8 cellular contexts compared by ENCODE assay signal in genomic region chr9:70257991-70258691, GRCh38. TPM values are rescaled to one million over a fixed set of nuclear protein-coding genes. Genes with fewer than 3 reads are reported as not detected.
DNase-seq lines count a peak whose midpoint lies in the region; ATAC-seq and TF ChIP-seq lines count a peak whose summit lies in the region.

No MANE protein-coding gene starts in this region.

- H3K4me1 ChIP-seq in muscle layer of colon (ENCODE audit: insufficient read depth, low read length) (peaks cover 35% of the 10 kb centered on the region), transverse colon (peaks cover 11 to 68% (median 52%) of the 10 kb centered on the region in 4 donors)

- H3K36me3 ChIP-seq in muscle layer of colon (ENCODE audit: insufficient read depth, low read length) = no peaks in the 10 kb centered on the region
- no peaks in the 10 kb centered on the region for H3K36me3 ChIP-seq in transverse colon

- in situ Hi-C loops in GM13976 (cut with MboI; ENCODE audit: low sequenced_read_pairs, unreplicated experiment) (no loop called here), transverse colon (cut with MboI; ENCODE audit: low pct_ligation_motif_present in 1 of 4, low pct_unique_long_range_greater_than_20kb in 1 of 4, low sequenced_read_pairs in 3 of 4) (no loop called here)

- CTCF ChIA-PET in activated CD4-positive, alpha-beta T cell treated with anti-CD3 and anti-CD28 coated beads, Interleukin-2, amount 10 ng/mL, durations not matched to agents 7 days and 5 days (lab: Charles Lee) = no interaction called here

- POLR2A ChIA-PET in activated CD4-positive, alpha-beta T cell treated with anti-CD3 and anti-CD28 coated beads, Interleukin-2, amount 10 ng/mL, durations not matched to agents 7 days and 5 days (lab: Charles Lee) = no interaction called here

- 6 to 19% methylated on average over 9 to 26 of the region's 27 CpGs for WGBS in transverse colon (ENCODE audit: low coverage in 1 of 2), 2 donors

- peaks cover 36% of the 10 kb centered on the region for H3K36me3 Mint-ChIP-seq in activated CD4-positive, alpha-beta T cell treated with anti-CD3 and anti-CD28 coated beads, Interleukin-2, amount 10 ng/mL, durations not matched to agents 7 days and 5 days (ENCODE audit: low read depth)

- no peaks in the 10 kb centered on the region for H3K9me3 ChIP-seq in muscle layer of colon (ENCODE audit: low read length)
- H3K9me3 ChIP-seq in transverse colon = no peaks in the 10 kb centered on the region

- no peaks in the 10 kb centered on the region for H3K9me3 Mint-ChIP-seq in activated CD4-positive, alpha-beta T cell treated with anti-CD3 and anti-CD28 coated beads, Interleukin-2, amount 10 ng/mL, durations not matched to agents 7 days and 5 days

- DNase-seq in AG08396 (ENCODE audit: low spot score) = peak; percentile 27
- peak; percentile 27 for DNase-seq in GM13976 (ENCODE audit: low spot score)
- peak; percentile 63 for DNase-seq in NCI-H1436 (lab: John Stamatoyannopoulos, UW)
- no peak for DNase-seq in activated CD4-positive, alpha-beta T cell treated with anti-CD3 and anti-CD28 coated beads, Interleukin-2, amount 10 ng/mL, durations not matched to agents 7 days and 5 days
- DNase-seq in fibroblast of gingiva (ENCODE audit: low read depth) = peak; percentile 30
- peak; percentile 85 for DNase-seq in transverse colon

- H3K9ac ChIP-seq in muscle layer of colon (ENCODE audit: low read length) = peak overlapping the region; percentile 88

- H3K27me3 ChIP-seq in muscle layer of colon (ENCODE audit: control insufficient read depth in 1 of 2, insufficient read depth in 2 of 2, low read length in 2 of 2) (no peaks in the 10 kb centered on the region), transverse colon (no peaks in the 10 kb centered on the region)

- no peaks in the 10 kb centered on the region for H3K27me3 Mint-ChIP-seq in activated CD4-positive, alpha-beta T cell treated with anti-CD3 and anti-CD28 coated beads, Interleukin-2, amount 10 ng/mL, durations not matched to agents 7 days and 5 days

- H3K4me1 Mint-ChIP-seq in activated CD4-positive, alpha-beta T cell treated with anti-CD3 and anti-CD28 coated beads, Interleukin-2, amount 10 ng/mL, durations not matched to agents 7 days and 5 days = peaks cover 49% of the 10 kb centered on the region

- no peak for TF ChIP-seq CTCF in GM13976 (IDR thresholded peaks at IDR 0.05; ENCODE audit: borderline replicate concordance, control extremely low read depth, extremely low read depth, insufficient read depth, missing control alignments)
- no peak for TF ChIP-seq CTCF in transverse colon (IDR thresholded peaks at IDR 0.05)

- H3K4me3 Mint-ChIP-seq in activated CD4-positive, alpha-beta T cell treated with anti-CD3 and anti-CD28 coated beads, Interleukin-2, amount 10 ng/mL, durations not matched to agents 7 days and 5 days = peak overlapping the region; percentile 96

- peak overlapping the region; percentile 94 for H3K27ac Mint-ChIP-seq in activated CD4-positive, alpha-beta T cell treated with anti-CD3 and anti-CD28 coated beads, Interleukin-2, amount 10 ng/mL, durations not matched to agents 7 days and 5 days

- intact Hi-C loops in transverse colon (cut with DNase I; ENCODE audit: low total_unique reads) = loop anchor here (10.0 kb wide), 1 partner anchor 143 kb away; no protein-coding TSS in a partner anchor

- TF ChIP-seq POLR2A in transverse colon (IDR thresholded peaks at IDR 0.05) = no peak

- peak overlapping the region; percentile 46 to 82 for H3K4me3 ChIP-seq in muscle layer of colon (ENCODE audit: low read depth in 1 of 2, low read length in 2 of 2)
- H3K4me3 ChIP-seq in transverse colon = peak overlapping the region; percentile 28 to 85 (median 77)

- peak; percentile 63 for ATAC-seq in HG02798 (IDR thresholded peaks at IDR 0.05; ENCODE audit: poor library complexity, unreplicated experiment)

- no peak for TF ChIP-seq EP300 in transverse colon (IDR thresholded peaks at IDR 0.05; ENCODE audit: low read depth)

- H3K27ac ChIP-seq in muscle layer of colon (ENCODE audit: low read depth, low read length) = peak overlapping the region; percentile 80
- H3K27ac ChIP-seq in transverse colon = peak overlapping the region; percentile 96 to 99 (median 96)

RNA-seq across cellular contexts. Expression of gene SMC5, which starts 0.6 kb away (rescaled TPM):
- 10 to 100 TPM; 36.3 to 44.2 TPM for total RNA-seq in activated CD4-positive, alpha-beta T cell treated with anti-CD3 and anti-CD28 coated beads, Interleukin-2, amount 10 ng/mL, durations not matched to agents 7 days and 5 days
- 10 to 100 TPM; 20.2 to 86.1 (median 24.0) TPM for total RNA-seq in transverse colon
